In the genomic region with DNA sequence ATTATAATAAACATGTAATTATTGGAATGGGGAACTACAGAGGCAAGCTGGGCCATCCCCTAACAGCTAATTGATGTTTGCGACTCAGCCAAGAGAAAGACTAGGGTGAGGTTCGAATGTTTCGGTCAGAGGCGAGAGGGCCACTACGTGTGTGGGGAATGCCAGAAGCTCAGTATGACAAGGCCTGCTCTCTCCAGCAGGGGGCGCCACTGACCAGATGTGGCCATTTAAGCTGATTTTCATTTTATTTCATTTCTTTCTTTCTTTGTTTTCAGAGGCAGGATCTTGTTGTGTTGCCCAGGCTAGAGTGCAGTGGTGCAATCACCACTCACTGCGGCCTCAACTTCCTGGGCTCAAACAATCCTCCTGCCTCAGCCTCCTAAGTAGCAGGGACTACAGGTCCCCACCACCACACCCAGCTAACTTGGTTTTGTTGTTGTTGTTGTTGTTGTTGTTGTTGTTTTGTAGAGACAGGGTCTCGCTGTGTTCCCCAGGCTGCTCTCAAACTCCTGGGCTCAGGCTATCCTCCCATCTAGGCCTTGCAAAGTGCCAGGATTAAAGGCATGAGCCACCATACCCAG, we compare ENCODE assay signal across 9 cellular contexts. TPM values are rescaled to one million over a fixed set of nuclear protein-coding genes. Genes with fewer than 3 reads are reported as not detected.
DNase-seq lines count a peak whose midpoint lies in the region; ATAC-seq and TF ChIP-seq lines count a peak whose summit lies in the region.
"Had no signal": no experiment of that assay in that cellular context is flagged by ENCODE, and none has a peak within 500 bp of the region (broad histone marks: within the 10 kb centered on the region; RNA-seq: fewer than 3 reads in every experiment).

No MANE protein-coding gene starts in this region.

- no peaks in the 10 kb centered on the region for H3K36me3 Mint-ChIP-seq in activated T-cell treated with anti-CD3 and anti-CD28 coated beads, Interleukin-2, amount 50 U/mL, for 4 hours (ENCODE audit: insufficient read depth)

- peak; percentile 84 for TF ChIP-seq CTCF in C4-2B (conservative IDR thresholded peaks at IDR 0.05)
- peak; percentile 34 for TF ChIP-seq CTCF in liver (IDR thresholded peaks at IDR 0.05; ENCODE audit: low read depth, low read length, missing input control)

- H3K36me3 ChIP-seq in liver (ENCODE audit: control insufficient read depth in 4 of 4, insufficient read depth in 3 of 4, low read depth in 1 of 4, low read length in 3 of 4): no peaks in the 10 kb centered on the region

- peak in 1 of 2 donors; percentile 23 for TF ChIP-seq RAD21 in liver (IDR thresholded peaks at IDR 0.05)

- no peak overlapping the region for H3K9ac ChIP-seq in liver (ENCODE audit: low read depth in 1 of 2, low read length in 2 of 2)

- H3K27me3 Mint-ChIP-seq in activated T-cell treated with anti-CD3 and anti-CD28 coated beads, Interleukin-2, amount 50 U/mL, for 4 hours (ENCODE audit: low read depth): peaks cover 21% of the 10 kb centered on the region

- no peaks in the 10 kb centered on the region for H3K9me3 ChIP-seq in liver (ENCODE audit: control insufficient read depth in 4 of 4, low read length in 3 of 4)

- 82% methylated on average over 8 of the region's 8 CpGs for WGBS in liver

- H3K4me1 Mint-ChIP-seq in activated T-cell treated with anti-CD3 and anti-CD28 coated beads, Interleukin-2, amount 50 U/mL, for 4 hours (ENCODE audit: low read depth): no peaks in the 10 kb centered on the region

- no peaks in the 10 kb centered on the region for H3K27me3 ChIP-seq in liver (ENCODE audit: control insufficient read depth in 4 of 4, insufficient read depth in 4 of 4, low read length in 3 of 4)

- DNase-seq in Kasumi-1 (lab: John Stamatoyannopoulos, UW): peak; percentile 7 to 11
- peak; percentile 24 for DNase-seq in activated T-cell treated with anti-CD3 and anti-CD28 coated beads, Interleukin-2, amount 50 U/mL, for 4 hours
- DNase-seq in SHP77 treated with DMSO at 0.1 percent for 48 hours (lab: John Stamatoyannopoulos, UW): no peak
- DNase-seq in dedifferentiated amniotic fluid mesenchymal stem cell (ENCODE audit: extremely low spot score): no peak

- no peaks in the 10 kb centered on the region for H3K9me3 Mint-ChIP-seq in activated T-cell treated with anti-CD3 and anti-CD28 coated beads, Interleukin-2, amount 50 U/mL, for 4 hours

- H3K4me3 Mint-ChIP-seq in activated T-cell treated with anti-CD3 and anti-CD28 coated beads, Interleukin-2, amount 50 U/mL, for 4 hours: no peak overlapping the region

- no peaks in the 10 kb centered on the region for H3K4me1 ChIP-seq in liver (ENCODE audit: control insufficient read depth in 4 of 4, insufficient read depth in 4 of 4, low read length in 3 of 4)

- no peak overlapping the region for H3K4me3 ChIP-seq in liver (ENCODE audit: low read depth in 1 of 3, low read length in 3 of 3)

- no peak for ATAC-seq in activated T-cell treated with anti-CD3 and anti-CD28 coated beads, Interleukin-2, amount 50 U/mL, for 4 hours
- no peak for ATAC-seq in GM18867 (IDR thresholded peaks at IDR 0.05; ENCODE audit: unreplicated experiment)
- no peak for ATAC-seq in HG03442 (IDR thresholded peaks at IDR 0.05; ENCODE audit: unreplicated experiment)

- no peak overlapping the region for H3K27ac ChIP-seq in C4-2B
- H3K27ac ChIP-seq in liver (ENCODE audit: low read depth in 1 of 2, low read length in 2 of 2): no peak overlapping the region
- H3K27ac ChIP-seq: epithelial cell of prostate had no signal

TF ChIP-seq in liver, 16 proteins besides CTCF, POLR2A, EP300 and RAD21:
- TF ChIP-seq YY1 (IDR thresholded peaks at IDR 0.05) (no peak), HNF4G (IDR thresholded peaks at IDR 0.05) (no peak), FOXA1 (IDR thresholded peaks at IDR 0.05) (no peak), HNF4A (conservative IDR thresholded peaks at IDR 0.05) (no peak), GABPA (IDR thresholded peaks at IDR 0.05 in 1 of 2, conservative IDR thresholded peaks at IDR 0.05 in 1 of 2) (no peak)

RNA-seq across cellular contexts. Expression of gene TMEM130, which starts 38.1 kb away (rescaled TPM):
- total RNA-seq in activated T-cell treated with anti-CD3 and anti-CD28 coated beads, Interleukin-2, amount 50 U/mL, for 4 hours: not detected
- not detected for total RNA-seq in liver
- not detected for polyA plus RNA-seq in liver

RNA-seq across cellular contexts. Expression of gene TRRAP, which starts 46.6 kb away (rescaled TPM):
- total RNA-seq in activated T-cell treated with anti-CD3 and anti-CD28 coated beads, Interleukin-2, amount 50 U/mL, for 4 hours: 10 to 100 TPM; 47.0 to 48.7 (median 47.5) TPM
- total RNA-seq in liver: 10 to 100 TPM; 13.9 to 22.7 TPM
- 1 to 10 TPM; 4.3 to 6.4 TPM for polyA plus RNA-seq in liver

Comparison
In these comparisons a context has a peak if more than half of its experiments do, and no peak if none do; other contexts are left out.
1. DNase-seq: peak in Kasumi-1 (2 of 2) and activated T-cell treated with anti-CD3 and anti-CD28 coated beads, Interleukin-2, amount 50 U/mL, for 4 hours (single experiment); none in SHP77 treated with DMSO at 0.1 percent for 48 hours (single experiment) and dedifferentiated amniotic fluid mesenchymal stem cell (single experiment).